Comparison of ENCODE assay signal across 9 cellular contexts in genomic region chr11:61028135-61028729, GRCh38. TPM values are rescaled to one million over a fixed set of nuclear protein-coding genes. Genes with fewer than 3 reads are reported as not detected.
DNase-seq lines count a peak whose midpoint lies in the region; ATAC-seq and TF ChIP-seq lines count a peak whose summit lies in the region.
"Had no signal": no experiment of that assay in that cellular context is flagged by ENCODE, and none has a peak within 500 bp of the region (broad histone marks: within the 10 kb centered on the region; RNA-seq: fewer than 3 reads in every experiment).

No MANE protein-coding gene starts in this region.

- intact Hi-C loops in adrenal gland (cut with DNase I) (no loop called here), left lung (cut with DNase I) (no loop called here)

- H3K36me3 ChIP-seq in adrenal gland (replicated peaks in 1 of 2): no peaks in the 10 kb centered on the region
- no peaks in the 10 kb centered on the region for H3K36me3 ChIP-seq in left lung

- DNase-seq in DMS53 (lab: John Stamatoyannopoulos, UW) (peak; percentile 53), NCI-H2171 treated with DMSO at 0.1 percent for 48 hours (lab: John Stamatoyannopoulos, UW) (peak; percentile 79), adrenal gland (no peak), left lung (no peak), amniotic stem cell (lab: John Stamatoyannopoulos, UW) (no peak)
- DNase-seq in activated gamma-delta T cell treated with anti-CD3 and anti-CD28 coated beads, Interleukin-2, amount 50 U/mL, for 16 hours (ENCODE audit: low read depth): peak; percentile 60
- peak; percentile 54 for DNase-seq in stimulated activated CD8-positive, alpha-beta memory T cell treated with anti-CD3 and anti-CD28 coated beads, Interleukin-12 subunit alpha, Interleukin-12 subunit beta, amount 100 ng/mL, for 4 hours (ENCODE audit: low read depth)

- no peak for TF ChIP-seq POLR2A in adrenal gland (IDR thresholded peaks at IDR 0.05)

- H3K9me3 ChIP-seq in adrenal gland (replicated peaks in 1 of 3) (no peaks in the 10 kb centered on the region), left lung (no peaks in the 10 kb centered on the region)

- H3K4me3 ChIP-seq in adrenal gland (no peak overlapping the region), left lung (no peak overlapping the region)

- H3K27ac ChIP-seq in adrenal gland (no peak overlapping the region), left lung (no peak overlapping the region)
- H3K27ac ChIP-seq: parathyroid adenoma had no signal

- ATAC-seq in GM21723 (IDR thresholded peaks at IDR 0.05; ENCODE audit: unreplicated experiment) (peak; percentile 82), left lung (no peak)

- H3K27me3 ChIP-seq in adrenal gland (no peaks in the 10 kb centered on the region), left lung (peaks cover 0 to 22% of the 10 kb centered on the region in 2 donors)

- H3K4me1 ChIP-seq in adrenal gland (replicated peaks in 1 of 2): peaks cover 0 to 2% of the 10 kb centered on the region in 2 donors
- H3K4me1 ChIP-seq in left lung: peaks cover 0 to 33% of the 10 kb centered on the region in 2 donors
- H3K4me1 ChIP-seq: parathyroid adenoma had no signal

- TF ChIP-seq CTCF in adrenal gland (IDR thresholded peaks at IDR 0.05): no peak
- no peak for TF ChIP-seq CTCF in left lung (IDR thresholded peaks at IDR 0.05)

- 66 to 78% (median 74%) methylated on average over 7 of the region's 7 CpGs for WGBS in adrenal gland, 4 donors

RNA-seq across cellular contexts. Expression of gene CD6, which starts 56.8 kb away (rescaled TPM):
- total RNA-seq in adrenal gland (1 to 10 TPM in 7 of 8 donors, under 1 TPM in 1; 0.81 to 8.4 (median 2.4) TPM), left lung (1 to 10 TPM; 1.7 to 6.3 TPM)
- 1 to 10 TPM in 1 of 3 donors, under 1 TPM in 2; 0.37 to 3.0 (median 0.67) TPM for polyA plus RNA-seq in adrenal gland

Comparison
In these comparisons a context has a peak if more than half of its experiments do, and no peak if none do; other contexts are left out.
1. DNase-seq: peak in DMS53 (single experiment), NCI-H2171 treated with DMSO at 0.1 percent for 48 hours (single experiment), activated gamma-delta T cell treated with anti-CD3 and anti-CD28 coated beads, Interleukin-2, amount 50 U/mL, for 16 hours (single experiment) and stimulated activated CD8-positive, alpha-beta memory T cell treated with anti-CD3 and anti-CD28 coated beads, Interleukin-12 subunit alpha, Interleukin-12 subunit beta, amount 100 ng/mL, for 4 hours (single experiment); none in adrenal gland (0 of 7), left lung (0 of 2) and amniotic stem cell (single experiment).